Comparison of ENCODE assay signal across 2 cellular contexts in the genomic region with DNA sequence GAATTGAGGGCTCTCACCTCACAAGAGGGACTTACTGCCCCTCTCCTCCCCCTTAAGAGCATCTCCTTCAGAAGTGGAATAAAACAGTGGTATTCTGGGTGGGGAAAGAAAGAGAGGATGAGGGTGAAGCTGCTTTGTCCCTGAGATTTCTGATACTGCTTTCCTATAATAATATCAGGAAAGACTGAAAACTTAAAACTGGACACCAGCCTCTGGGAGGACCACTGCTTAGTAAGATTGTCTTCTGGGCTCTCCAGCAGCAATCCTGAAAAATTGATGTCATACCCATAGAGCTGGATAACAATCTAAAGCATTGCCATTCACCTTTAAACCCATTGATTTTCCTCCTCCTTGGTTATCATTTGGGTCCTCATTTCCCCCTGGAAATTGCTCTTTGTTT.
TF ChIP-seq lines count a peak whose summit lies in the region.

No MANE protein-coding gene starts in this region.

TF ChIP-seq in HEK293, 187 proteins besides CTCF, POLR2A, EP300 and RAD21:
- TF ChIP-seq OSR2 (tag by site-specific recombination; IDR thresholded peaks at IDR 0.05) (no peak), ZNF776 (tag by site-specific recombination; IDR thresholded peaks at IDR 0.05; ENCODE audit: borderline replicate concordance) (no peak), BCL11A (tag by site-specific recombination; IDR thresholded peaks at IDR 0.05; ENCODE audit: low read depth) (no peak), SP2 (tag by site-specific recombination; IDR thresholded peaks at IDR 0.05) (no peak), ZNF623 (tag by site-specific recombination; IDR thresholded peaks at IDR 0.05) (no peak)

TF ChIP-seq in H1, 55 proteins besides CTCF, POLR2A, EP300 and RAD21:
- TF ChIP-seq SUZ12 (IDR thresholded peaks at IDR 0.05; ENCODE audit: low read length) (peak; percentile 55; the same call in 1 of the 2 replicates), BRCA1 (IDR thresholded peaks at IDR 0.05; ENCODE audit: low read depth, low read length) (no peak), MAFK (IDR thresholded peaks at IDR 0.05; ENCODE audit: low read depth, low read length) (no peak), RNF2 (IDR thresholded peaks at IDR 0.05; ENCODE audit: borderline replicate concordance, low read depth, low read length, missing control alignments, poor library complexity, severe bottlenecking) (no peak), JUND (IDR thresholded peaks at IDR 0.05; ENCODE audit: low read length) (no peak), KDM5A (IDR thresholded peaks at IDR 0.05; ENCODE audit: low read length) (no peak), NRF1 (IDR thresholded peaks at IDR 0.05; ENCODE audit: low read depth, low read length) (no peak), KDM4A (IDR thresholded peaks at IDR 0.05; ENCODE audit: low read depth, low read length, severe bottlenecking) (no peak), SIN3A (conservative IDR thresholded peaks at IDR 0.05 in 1 of 2, IDR thresholded peaks at IDR 0.05 in 1 of 2; ENCODE audit: low read depth in 1 of 2, low read length in 2 of 2) (no peak), EZH2 (IDR thresholded peaks at IDR 0.05; ENCODE audit: low read depth, low read length, severe bottlenecking) (peak; percentile 64), CBX5 (IDR thresholded peaks at IDR 0.05; ENCODE audit: low read depth, low read length) (no peak)
